In genomic region chrX:7926914-7927258, GRCh38 we compare ENCODE assay signal across 8 cellular contexts. TPM values are rescaled to one million over a fixed set of nuclear protein-coding genes. Genes with fewer than 3 reads are reported as not detected.
DNase-seq lines count a peak whose midpoint lies in the region; ATAC-seq, FAIRE-seq and TF ChIP-seq lines count a peak whose summit lies in the region.

No MANE protein-coding gene starts in this region.

- H3K9ac ChIP-seq in HUES6 (ENCODE audit: low read length) (peak overlapping the region; percentile 89), duodenal mucosa (ENCODE audit: low read depth in 1 of 2, low read length in 2 of 2) (peak overlapping the region; percentile 70 to 77)

- peak overlapping the region; percentile 84 for H3K4me3 Mint-ChIP-seq in natural killer cell treated with Interleukin-12 subunit alpha and Interleukin-12 subunit beta and Interleukin-15 and Interleukin-18, amount 100 ng/mL, for 72 hours

- H3K36me3 ChIP-seq in HUES6 (ENCODE audit: control insufficient read depth, insufficient read depth, low read length): peaks cover 19% of the 10 kb centered on the region
- no peaks in the 10 kb centered on the region for H3K36me3 ChIP-seq in duodenal mucosa (ENCODE audit: control insufficient read depth in 1 of 2, insufficient read depth in 2 of 2, low read length in 2 of 2)

- peaks cover 5% of the 10 kb centered on the region for H3K9me3 Mint-ChIP-seq in natural killer cell treated with Interleukin-12 subunit alpha and Interleukin-12 subunit beta and Interleukin-15 and Interleukin-18, amount 100 ng/mL, for 72 hours

- H3K9me3 ChIP-seq in HUES6 (ENCODE audit: control insufficient read depth, insufficient read depth, low read depth, low read length): no peaks in the 10 kb centered on the region
- H3K9me3 ChIP-seq in duodenal mucosa (ENCODE audit: control insufficient read depth in 1 of 2, low read length in 2 of 2): no peaks in the 10 kb centered on the region

- TF ChIP-seq POLR2A in GM12891 (IDR thresholded peaks at IDR 0.05; ENCODE audit: low read depth, low read length): no peak; the same call in 1 of the 2 replicates

- peaks cover 5 to 7% of the 10 kb centered on the region in 2 donors for H3K27me3 Mint-ChIP-seq in natural killer cell treated with Interleukin-12 subunit alpha and Interleukin-12 subunit beta and Interleukin-15 and Interleukin-18, amount 100 ng/mL, for 72 hours

- no peaks in the 10 kb centered on the region for H3K36me3 Mint-ChIP-seq in natural killer cell treated with Interleukin-12 subunit alpha and Interleukin-12 subunit beta and Interleukin-15 and Interleukin-18, amount 100 ng/mL, for 72 hours

- H3K4me1 ChIP-seq in HUES6 (ENCODE audit: control insufficient read depth, insufficient read depth, low read length) (peaks cover 18% of the 10 kb centered on the region; the same call in 1 of the 2 replicates), duodenal mucosa (ENCODE audit: control insufficient read depth in 1 of 2, insufficient read depth in 2 of 2, low read length in 2 of 2) (peaks cover 0 to 4% of the 10 kb centered on the region in 2 donors)

- H3K27ac Mint-ChIP-seq in natural killer cell treated with Interleukin-12 subunit alpha and Interleukin-12 subunit beta and Interleukin-15 and Interleukin-18, amount 100 ng/mL, for 72 hours: peak overlapping the region; percentile 78 to 87

- H3K4me3 ChIP-seq in HUES6 (ENCODE audit: low read depth, low read length) (peak overlapping the region; percentile 87), duodenal mucosa (ENCODE audit: low read depth in 1 of 2, low read length in 2 of 2) (peak overlapping the region; percentile 70 to 75)

- no peaks in the 10 kb centered on the region for H3K27me3 ChIP-seq in HUES6 (ENCODE audit: control insufficient read depth, insufficient read depth, low read length)
- H3K27me3 ChIP-seq in duodenal mucosa (ENCODE audit: control insufficient read depth in 1 of 2, insufficient read depth in 2 of 2, low read length in 2 of 2): no peaks in the 10 kb centered on the region

- FAIRE-seq in GM12891 (lab: Jason Lieb, UNC): no peak

- DNase-seq in GM12891 (ENCODE audit: insufficient read length, low spot score) (no peak), NCI-H1694 treated with DMSO at 0.1 percent for 48 hours (lab: John Stamatoyannopoulos, UW) (no peak), NCI-H510A (lab: John Stamatoyannopoulos, UW) (no peak)
- DNase-seq in natural killer cell treated with Interleukin-12 subunit alpha and Interleukin-12 subunit beta and Interleukin-15 and Interleukin-18, amount 100 ng/mL, for 72 hours (ENCODE audit: low spot score): no peak

- H3K27ac ChIP-seq in HUES6 (ENCODE audit: low read depth, low read length) (peak overlapping the region; percentile 75), duodenal mucosa (ENCODE audit: low read depth, low read length) (peak overlapping the region; percentile 58)

- peaks cover 6 to 9% of the 10 kb centered on the region in 2 donors for H3K4me1 Mint-ChIP-seq in natural killer cell treated with Interleukin-12 subunit alpha and Interleukin-12 subunit beta and Interleukin-15 and Interleukin-18, amount 100 ng/mL, for 72 hours (ENCODE audit: low read depth in 2 of 2)

- no peak for ATAC-seq in natural killer cell treated with Interleukin-12 subunit alpha and Interleukin-12 subunit beta and Interleukin-15 and Interleukin-18, amount 100 ng/mL, for 72 hours
- ATAC-seq in GM21576 (IDR thresholded peaks at IDR 0.05; ENCODE audit: unreplicated experiment) (no peak), GM21528 (IDR thresholded peaks at IDR 0.05; ENCODE audit: low FRiP score, unreplicated experiment) (no peak)

TF ChIP-seq in GM12891, 5 proteins besides CTCF, POLR2A, EP300 and RAD21:
- TF ChIP-seq POLR2AphosphoS5 (IDR thresholded peaks at IDR 0.05; ENCODE audit: low read depth, low read length) (no peak), SPI1 (IDR thresholded peaks at IDR 0.05; ENCODE audit: low read depth, low read length) (peak; percentile 83)

RNA-seq across cellular contexts. Expression of gene PNPLA4, which starts 0.3 kb away (rescaled TPM):
- polyA plus RNA-seq in GM12891 (2012; ENCODE audit: low read depth, missing spikeins): 14.2 TPM
- 1 to 10 TPM; 2.0 to 9.4 TPM for total RNA-seq in natural killer cell treated with Interleukin-12 subunit alpha and Interleukin-12 subunit beta and Interleukin-15 and Interleukin-18, amount 100 ng/mL, for 72 hours
